ENCODE assay signal across 2 cellular contexts in the genomic region with DNA sequence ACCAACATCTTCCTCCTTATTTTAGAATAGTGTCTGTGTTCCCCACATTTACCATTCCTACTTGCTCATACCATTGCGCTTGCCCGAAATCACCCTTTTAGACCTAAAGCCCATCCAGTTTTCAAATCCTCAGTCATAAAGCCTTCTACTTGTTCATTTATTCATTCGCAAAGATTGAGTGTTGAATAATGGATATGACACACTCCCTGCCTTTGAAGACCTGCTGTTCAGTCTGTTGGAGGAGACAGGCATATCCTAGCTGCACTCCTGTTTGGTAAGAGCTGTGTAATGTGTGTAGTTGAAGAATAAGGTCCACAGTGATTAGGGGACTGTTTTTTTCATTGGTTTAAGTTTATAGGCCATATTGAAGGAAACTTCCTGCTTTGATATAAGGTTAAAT.
TF ChIP-seq lines count a peak whose summit lies in the region.

No MANE protein-coding gene starts in this region.

TF ChIP-seq in SK-N-SH, 30 proteins besides CTCF, POLR2A, EP300 and RAD21 (continued from another document):
- TF ChIP-seq, protein P1, sequence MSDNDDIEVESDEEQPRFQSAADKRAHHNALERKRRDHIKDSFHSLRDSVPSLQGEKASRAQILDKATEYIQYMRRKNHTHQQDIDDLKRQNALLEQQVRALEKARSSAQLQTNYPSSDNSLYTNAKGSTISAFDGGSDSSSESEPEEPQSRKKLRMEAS (IDR thresholded peaks at IDR 0.05; ENCODE audit: low read depth), result no peak
- TF ChIP-seq NFIC (IDR thresholded peaks at IDR 0.05; ENCODE audit: borderline replicate concordance) (no peak), TEAD4 (IDR thresholded peaks at IDR 0.05; ENCODE audit: borderline replicate concordance, insufficient read depth) (no peak), EZH2phosphoT487 (IDR thresholded peaks at IDR 0.05; ENCODE audit: borderline replicate concordance, low read depth) (no peak), ELF1 (IDR thresholded peaks at IDR 0.05) (no peak), RFX5 (IDR thresholded peaks at IDR 0.05; ENCODE audit: low read length) (no peak), SMC3 (IDR thresholded peaks at IDR 0.05; ENCODE audit: low read depth, low read length) (no peak)
- TF ChIP-seq, protein P2, sequence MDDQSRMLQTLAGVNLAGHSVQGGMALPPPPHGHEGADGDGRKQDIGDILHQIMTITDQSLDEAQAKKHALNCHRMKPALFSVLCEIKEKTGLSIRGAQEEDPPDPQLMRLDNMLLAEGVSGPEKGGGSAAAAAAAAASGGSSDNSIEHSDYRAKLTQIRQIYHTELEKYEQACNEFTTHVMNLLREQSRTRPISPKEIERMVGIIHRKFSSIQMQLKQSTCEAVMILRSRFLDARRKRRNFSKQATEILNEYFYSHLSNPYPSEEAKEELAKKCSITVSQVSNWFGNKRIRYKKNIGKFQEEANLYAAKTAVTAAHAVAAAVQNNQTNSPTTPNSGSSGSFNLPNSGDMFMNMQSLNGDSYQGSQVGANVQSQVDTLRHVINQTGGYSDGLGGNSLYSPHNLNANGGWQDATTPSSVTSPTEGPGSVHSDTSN (IDR thresholded peaks at IDR 0.05), result no peak
- TF ChIP-seq, protein P3, sequence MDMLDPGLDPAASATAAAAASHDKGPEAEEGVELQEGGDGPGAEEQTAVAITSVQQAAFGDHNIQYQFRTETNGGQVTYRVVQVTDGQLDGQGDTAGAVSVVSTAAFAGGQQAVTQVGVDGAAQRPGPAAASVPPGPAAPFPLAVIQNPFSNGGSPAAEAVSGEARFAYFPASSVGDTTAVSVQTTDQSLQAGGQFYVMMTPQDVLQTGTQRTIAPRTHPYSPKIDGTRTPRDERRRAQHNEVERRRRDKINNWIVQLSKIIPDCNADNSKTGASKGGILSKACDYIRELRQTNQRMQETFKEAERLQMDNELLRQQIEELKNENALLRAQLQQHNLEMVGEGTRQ (IDR thresholded peaks at IDR 0.05; ENCODE audit: borderline replicate concordance, low read depth, low read length), result no peak
- TF ChIP-seq, protein P4, sequence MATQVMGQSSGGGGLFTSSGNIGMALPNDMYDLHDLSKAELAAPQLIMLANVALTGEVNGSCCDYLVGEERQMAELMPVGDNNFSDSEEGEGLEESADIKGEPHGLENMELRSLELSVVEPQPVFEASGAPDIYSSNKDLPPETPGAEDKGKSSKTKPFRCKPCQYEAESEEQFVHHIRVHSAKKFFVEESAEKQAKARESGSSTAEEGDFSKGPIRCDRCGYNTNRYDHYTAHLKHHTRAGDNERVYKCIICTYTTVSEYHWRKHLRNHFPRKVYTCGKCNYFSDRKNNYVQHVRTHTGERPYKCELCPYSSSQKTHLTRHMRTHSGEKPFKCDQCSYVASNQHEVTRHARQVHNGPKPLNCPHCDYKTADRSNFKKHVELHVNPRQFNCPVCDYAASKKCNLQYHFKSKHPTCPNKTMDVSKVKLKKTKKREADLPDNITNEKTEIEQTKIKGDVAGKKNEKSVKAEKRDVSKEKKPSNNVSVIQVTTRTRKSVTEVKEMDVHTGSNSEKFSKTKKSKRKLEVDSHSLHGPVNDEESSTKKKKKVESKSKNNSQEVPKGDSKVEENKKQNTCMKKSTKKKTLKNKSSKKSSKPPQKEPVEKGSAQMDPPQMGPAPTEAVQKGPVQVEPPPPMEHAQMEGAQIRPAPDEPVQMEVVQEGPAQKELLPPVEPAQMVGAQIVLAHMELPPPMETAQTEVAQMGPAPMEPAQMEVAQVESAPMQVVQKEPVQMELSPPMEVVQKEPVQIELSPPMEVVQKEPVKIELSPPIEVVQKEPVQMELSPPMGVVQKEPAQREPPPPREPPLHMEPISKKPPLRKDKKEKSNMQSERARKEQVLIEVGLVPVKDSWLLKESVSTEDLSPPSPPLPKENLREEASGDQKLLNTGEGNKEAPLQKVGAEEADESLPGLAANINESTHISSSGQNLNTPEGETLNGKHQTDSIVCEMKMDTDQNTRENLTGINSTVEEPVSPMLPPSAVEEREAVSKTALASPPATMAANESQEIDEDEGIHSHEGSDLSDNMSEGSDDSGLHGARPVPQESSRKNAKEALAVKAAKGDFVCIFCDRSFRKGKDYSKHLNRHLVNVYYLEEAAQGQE (IDR thresholded peaks at IDR 0.05; ENCODE audit: low read depth, low read length), result no peak
- TF ChIP-seq, protein P5, sequence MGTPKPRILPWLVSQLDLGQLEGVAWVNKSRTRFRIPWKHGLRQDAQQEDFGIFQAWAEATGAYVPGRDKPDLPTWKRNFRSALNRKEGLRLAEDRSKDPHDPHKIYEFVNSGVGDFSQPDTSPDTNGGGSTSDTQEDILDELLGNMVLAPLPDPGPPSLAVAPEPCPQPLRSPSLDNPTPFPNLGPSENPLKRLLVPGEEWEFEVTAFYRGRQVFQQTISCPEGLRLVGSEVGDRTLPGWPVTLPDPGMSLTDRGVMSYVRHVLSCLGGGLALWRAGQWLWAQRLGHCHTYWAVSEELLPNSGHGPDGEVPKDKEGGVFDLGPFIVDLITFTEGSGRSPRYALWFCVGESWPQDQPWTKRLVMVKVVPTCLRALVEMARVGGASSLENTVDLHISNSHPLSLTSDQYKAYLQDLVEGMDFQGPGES (IDR thresholded peaks at IDR 0.05; ENCODE audit: low read depth, low read length), result no peak

TF ChIP-seq in SK-N-SH treated with all-trans-retinoic acid at 6 μM for 48 hours, 23 proteins besides CTCF, POLR2A, EP300 and RAD21 (continued from another document):
- TF ChIP-seq, protein P6, sequence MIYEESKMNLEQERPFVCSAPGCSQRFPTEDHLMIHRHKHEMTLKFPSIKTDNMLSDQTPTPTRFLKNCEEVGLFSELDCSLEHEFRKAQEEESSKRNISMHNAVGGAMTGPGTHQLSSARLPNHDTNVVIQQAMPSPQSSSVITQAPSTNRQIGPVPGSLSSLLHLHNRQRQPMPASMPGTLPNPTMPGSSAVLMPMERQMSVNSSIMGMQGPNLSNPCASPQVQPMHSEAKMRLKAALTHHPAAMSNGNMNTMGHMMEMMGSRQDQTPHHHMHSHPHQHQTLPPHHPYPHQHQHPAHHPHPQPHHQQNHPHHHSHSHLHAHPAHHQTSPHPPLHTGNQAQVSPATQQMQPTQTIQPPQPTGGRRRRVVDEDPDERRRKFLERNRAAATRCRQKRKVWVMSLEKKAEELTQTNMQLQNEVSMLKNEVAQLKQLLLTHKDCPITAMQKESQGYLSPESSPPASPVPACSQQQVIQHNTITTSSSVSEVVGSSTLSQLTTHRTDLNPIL (CRISPR knock-in tag; IDR thresholded peaks at IDR 0.05; ENCODE audit: low read depth), result no peak
- no peak for TF ChIP-seq ZC3H10 (CRISPR knock-in tag; IDR thresholded peaks at IDR 0.05)
- TF ChIP-seq ZNF565 (CRISPR knock-in tag; conservative IDR thresholded peaks at IDR 0.05; ENCODE audit: low read depth), result no peak
- TF ChIP-seq ZFP30 (CRISPR knock-in tag; IDR thresholded peaks at IDR 0.05), result no peak
- TF ChIP-seq, protein P7, sequence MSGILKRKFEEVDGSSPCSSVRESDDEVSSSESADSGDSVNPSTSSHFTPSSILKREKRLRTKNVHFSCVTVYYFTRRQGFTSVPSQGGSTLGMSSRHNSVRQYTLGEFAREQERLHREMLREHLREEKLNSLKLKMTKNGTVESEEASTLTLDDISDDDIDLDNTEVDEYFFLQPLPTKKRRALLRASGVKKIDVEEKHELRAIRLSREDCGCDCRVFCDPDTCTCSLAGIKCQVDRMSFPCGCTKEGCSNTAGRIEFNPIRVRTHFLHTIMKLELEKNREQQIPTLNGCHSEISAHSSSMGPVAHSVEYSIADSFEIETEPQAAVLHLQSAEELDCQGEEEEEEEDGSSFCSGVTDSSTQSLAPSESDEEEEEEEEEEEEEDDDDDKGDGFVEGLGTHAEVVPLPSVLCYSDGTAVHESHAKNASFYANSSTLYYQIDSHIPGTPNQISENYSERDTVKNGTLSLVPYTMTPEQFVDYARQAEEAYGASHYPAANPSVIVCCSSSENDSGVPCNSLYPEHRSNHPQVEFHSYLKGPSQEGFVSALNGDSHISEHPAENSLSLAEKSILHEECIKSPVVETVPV (CRISPR knock-in tag; IDR thresholded peaks at IDR 0.05), result no peak
- no peak for TF ChIP-seq BACH2 (CRISPR knock-in tag; IDR thresholded peaks at IDR 0.05; ENCODE audit: borderline replicate concordance)
- no peak for TF ChIP-seq ESRRG (CRISPR knock-in tag; IDR thresholded peaks at IDR 0.05)
- no peak for TF ChIP-seq PPARA (CRISPR knock-in tag; IDR thresholded peaks at IDR 0.05; ENCODE audit: borderline replicate concordance)
- no peak for TF ChIP-seq ARNTL (CRISPR knock-in tag; IDR thresholded peaks at IDR 0.05; ENCODE audit: borderline replicate concordance, low read depth)
- TF ChIP-seq, protein P8, sequence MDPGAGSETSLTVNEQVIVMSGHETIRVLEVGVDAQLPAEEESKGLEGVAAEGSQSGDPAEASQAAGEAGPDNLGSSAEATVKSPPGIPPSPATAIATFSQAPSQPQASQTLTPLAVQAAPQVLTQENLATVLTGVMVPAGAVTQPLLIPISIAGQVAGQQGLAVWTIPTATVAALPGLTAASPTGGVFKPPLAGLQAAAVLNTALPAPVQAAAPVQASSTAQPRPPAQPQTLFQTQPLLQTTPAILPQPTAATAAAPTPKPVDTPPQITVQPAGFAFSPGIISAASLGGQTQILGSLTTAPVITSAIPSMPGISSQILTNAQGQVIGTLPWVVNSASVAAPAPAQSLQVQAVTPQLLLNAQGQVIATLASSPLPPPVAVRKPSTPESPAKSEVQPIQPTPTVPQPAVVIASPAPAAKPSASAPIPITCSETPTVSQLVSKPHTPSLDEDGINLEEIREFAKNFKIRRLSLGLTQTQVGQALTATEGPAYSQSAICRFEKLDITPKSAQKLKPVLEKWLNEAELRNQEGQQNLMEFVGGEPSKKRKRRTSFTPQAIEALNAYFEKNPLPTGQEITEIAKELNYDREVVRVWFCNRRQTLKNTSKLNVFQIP (CRISPR knock-in tag; IDR thresholded peaks at IDR 0.05; ENCODE audit: borderline replicate concordance, low read depth), result no peak
- TF ChIP-seq, protein P9, sequence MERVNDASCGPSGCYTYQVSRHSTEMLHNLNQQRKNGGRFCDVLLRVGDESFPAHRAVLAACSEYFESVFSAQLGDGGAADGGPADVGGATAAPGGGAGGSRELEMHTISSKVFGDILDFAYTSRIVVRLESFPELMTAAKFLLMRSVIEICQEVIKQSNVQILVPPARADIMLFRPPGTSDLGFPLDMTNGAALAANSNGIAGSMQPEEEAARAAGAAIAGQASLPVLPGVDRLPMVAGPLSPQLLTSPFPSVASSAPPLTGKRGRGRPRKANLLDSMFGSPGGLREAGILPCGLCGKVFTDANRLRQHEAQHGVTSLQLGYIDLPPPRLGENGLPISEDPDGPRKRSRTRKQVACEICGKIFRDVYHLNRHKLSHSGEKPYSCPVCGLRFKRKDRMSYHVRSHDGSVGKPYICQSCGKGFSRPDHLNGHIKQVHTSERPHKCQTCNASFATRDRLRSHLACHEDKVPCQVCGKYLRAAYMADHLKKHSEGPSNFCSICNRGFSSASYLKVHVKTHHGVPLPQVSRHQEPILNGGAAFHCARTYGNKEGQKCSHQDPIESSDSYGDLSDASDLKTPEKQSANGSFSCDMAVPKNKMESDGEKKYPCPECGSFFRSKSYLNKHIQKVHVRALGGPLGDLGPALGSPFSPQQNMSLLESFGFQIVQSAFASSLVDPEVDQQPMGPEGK (CRISPR knock-in tag; IDR thresholded peaks at IDR 0.05; ENCODE audit: borderline replicate concordance), result no peak
- no peak for TF ChIP-seq RARB (CRISPR knock-in tag; IDR thresholded peaks at IDR 0.05)
- TF ChIP-seq ZNF70 (CRISPR knock-in tag; IDR thresholded peaks at IDR 0.05), result no peak
- TF ChIP-seq ZFP3 (CRISPR knock-in tag; IDR thresholded peaks at IDR 0.05), result no peak
